In genomic region chr19:53883741-53884140, GRCh38 we compare ENCODE assay signal across 23 cellular contexts. TPM values are rescaled to one million over a fixed set of nuclear protein-coding genes. Genes with fewer than 3 reads are reported as not detected.
A peak's percentile ranks its signal among the peaks of the same experiment; 100 is the strongest.
DNase-seq lines count a peak whose midpoint lies in the region; ATAC-seq and TF ChIP-seq lines count a peak whose summit lies in the region.
"Had no signal": no experiment of that assay in that cellular context is flagged by ENCODE, and none has a peak within 500 bp of the region (broad histone marks: within the 10 kb centered on the region; RNA-seq: fewer than 3 reads in every experiment).

No MANE protein-coding gene starts in this region.

- no peak for ATAC-seq in activated T-cell treated with anti-CD3 and anti-CD28 coated beads, Interleukin-2, amount 50 U/mL, for 4 hours
- no peak for ATAC-seq in activated B cell treated with CpG ODN at 0.5 μM for 24 hours (ENCODE audit: low read depth)
- ATAC-seq in GM18505 (IDR thresholded peaks at IDR 0.05; ENCODE audit: unreplicated experiment): no peak
- ATAC-seq: A549 had no signal

- H3K36me3 ChIP-seq in iPS-18a (ENCODE audit: control insufficient read depth, low read depth, low read length) (no peaks in the 10 kb centered on the region), parathyroid adenoma (ENCODE audit: control insufficient read depth, insufficient read depth, low read length) (no peaks in the 10 kb centered on the region)
- H3K36me3 ChIP-seq: brain microvascular endothelial cell, esophagus squamous epithelium, ovary, uterus had no signal

- H3K27ac ChIP-seq in iPS-18a (ENCODE audit: low read length): no peak overlapping the region
- H3K27ac ChIP-seq in parathyroid adenoma: no peak overlapping the region
- H3K27ac ChIP-seq: brain microvascular endothelial cell, esophagus squamous epithelium, ovary, uterus had no signal

- TF ChIP-seq POLR2A in GM18505 (IDR thresholded peaks at IDR 0.05; ENCODE audit: borderline replicate concordance, extremely low read depth, insufficient read depth, insufficient read length): no peak

- H3K9ac ChIP-seq in iPS-18a (ENCODE audit: low read length) (no peak overlapping the region), parathyroid adenoma (no peak overlapping the region)

- no peak overlapping the region for H3K4me2 ChIP-seq in parathyroid adenoma (ENCODE audit: low read length)

- peaks cover 15% of the 10 kb centered on the region for H3K4me1 Mint-ChIP-seq in activated T-cell treated with anti-CD3 and anti-CD28 coated beads, Interleukin-2, amount 50 U/mL, for 4 hours (ENCODE audit: low read depth)
- peaks cover 15% of the 10 kb centered on the region for H3K4me1 Mint-ChIP-seq in activated B cell treated with CpG ODN at 0.5 μM for 24 hours

- H3K27me3 ChIP-seq in iPS-18a (ENCODE audit: control insufficient read depth, insufficient read depth, low read length) (peaks cover 42% of the 10 kb centered on the region), parathyroid adenoma (ENCODE audit: control insufficient read depth, insufficient read depth, low read length) (no peaks in the 10 kb centered on the region)
- H3K27me3 ChIP-seq: ovary had no signal

- H3K9me3 ChIP-seq in iPS-18a (ENCODE audit: control insufficient read depth, low read depth, low read length): no peaks in the 10 kb centered on the region
- no peaks in the 10 kb centered on the region for H3K9me3 ChIP-seq in parathyroid adenoma (ENCODE audit: control insufficient read depth, low read length)
- H3K9me3 ChIP-seq: A549, esophagus squamous epithelium, ovary, uterus had no signal

- TF ChIP-seq CTCF in activated B cell treated with CpG ODN at 0.5 μM for 24 hours (IDR thresholded peaks at IDR 0.05): no peak
- no peak for TF ChIP-seq CTCF in parathyroid adenoma (IDR thresholded peaks at IDR 0.05)

- no peaks in the 10 kb centered on the region for H3K9me3 Mint-ChIP-seq in activated T-cell treated with anti-CD3 and anti-CD28 coated beads, Interleukin-2, amount 50 U/mL, for 4 hours
- H3K9me3 Mint-ChIP-seq in activated B cell treated with CpG ODN at 0.5 μM for 24 hours: no peaks in the 10 kb centered on the region

- H3K4me3 Mint-ChIP-seq in activated T-cell treated with anti-CD3 and anti-CD28 coated beads, Interleukin-2, amount 50 U/mL, for 4 hours: peak overlapping the region; percentile 2
- H3K4me3 Mint-ChIP-seq in activated B cell treated with CpG ODN at 0.5 μM for 24 hours: peak overlapping the region; percentile 17

- CTCF ChIA-PET in activated B cell treated with CpG ODN at 0.5 μM for 24 hours (lab: Charles Lee): no interaction called here

- peak overlapping the region; percentile 5 for H2AFZ ChIP-seq in parathyroid adenoma

- no peak overlapping the region for H3K27ac Mint-ChIP-seq in activated B cell treated with CpG ODN at 0.5 μM for 24 hours

- H3K36me3 Mint-ChIP-seq in activated T-cell treated with anti-CD3 and anti-CD28 coated beads, Interleukin-2, amount 50 U/mL, for 4 hours (ENCODE audit: insufficient read depth): no peaks in the 10 kb centered on the region
- no peaks in the 10 kb centered on the region for H3K36me3 Mint-ChIP-seq in activated B cell treated with CpG ODN at 0.5 μM for 24 hours (ENCODE audit: low read depth)

- no peak for DNase-seq in activated T-cell treated with anti-CD3 and anti-CD28 coated beads, Interleukin-2, amount 50 U/mL, for 4 hours
- DNase-seq in activated T-cell treated with anti-CD3 and anti-CD28 coated beads, Interleukin-2, amount 50 U/mL, for 48 hours: no peak
- DNase-seq in activated B cell treated with CpG ODN at 0.5 μM for 24 hours: no peak
- DNase-seq in mucosa of gallbladder (ENCODE audit: low spot score): no peak
- no peak for DNase-seq in HT-29 (ENCODE audit: low spot score)
- DNase-seq: activated CD4-positive, alpha-beta T cell treated with anti-CD3 and anti-CD28 coated beads for 1 hour; brain microvascular endothelial cell; esophagus squamous epithelium; IMR-90; mesenchymal stem cell; NCI-H1930; NCI-H510A treated with DMSO at 0.1 percent for 48 hours; ovary; SIG-M5; stimulated activated CD4-positive, alpha-beta T cell treated with anti-CD3 and anti-CD28 coated beads, Interleukin-1b, Interleukin-23, amount 100 ng/mL, for 48 hours; T-helper 9 cell; uterus had no signal

- H3K4me3 ChIP-seq in iPS-18a (ENCODE audit: low read length): peak overlapping the region; percentile 67
- no peak overlapping the region for H3K4me3 ChIP-seq in parathyroid adenoma (ENCODE audit: low read depth, low read length)
- H3K4me3 ChIP-seq: A549, esophagus squamous epithelium, ovary, uterus had no signal

- H3K79me2 ChIP-seq in parathyroid adenoma: no peaks in the 10 kb centered on the region

- intact Hi-C loops in activated B cell treated with CpG ODN at 0.5 μM for 24 hours (cut with micrococcal nuclease): no loop called here

- peaks cover 23% of the 10 kb centered on the region for H3K4me1 ChIP-seq in iPS-18a (ENCODE audit: control insufficient read depth, low read depth, low read length)
- H3K4me1 ChIP-seq in parathyroid adenoma: peaks cover 11% of the 10 kb centered on the region

- peaks cover 33% of the 10 kb centered on the region for H3K27me3 Mint-ChIP-seq in activated T-cell treated with anti-CD3 and anti-CD28 coated beads, Interleukin-2, amount 50 U/mL, for 4 hours (ENCODE audit: low read depth)
- H3K27me3 Mint-ChIP-seq in activated B cell treated with CpG ODN at 0.5 μM for 24 hours: peaks cover 21% of the 10 kb centered on the region

- POLR2A ChIA-PET in activated B cell treated with CpG ODN at 0.5 μM for 24 hours (lab: Charles Lee): interaction anchor here (1.4 kb wide), 1 partner anchor 13 kb away, joined by 5 read pairs; no protein-coding TSS in a partner anchor

RNA-seq across cellular contexts. Expression of gene PRKCG, which starts 1.7 kb away (rescaled TPM):
- total RNA-seq in activated T-cell treated with anti-CD3 and anti-CD28 coated beads, Interleukin-2, amount 50 U/mL, for 4 hours: not detected
- total RNA-seq in activated B cell treated with CpG ODN at 0.5 μM for 24 hours (not detected in 2 replicates), mucosa of gallbladder (0.09 TPM)
- 0.03 and 0.05 TPM in 2 replicates for total RNA-seq in HT-29 (2014; rRNA removed; shearing (Covaris generic))
- total RNA-seq: Daoy, dermis microvascular lymphatic vessel endothelial cell, esophagus squamous epithelium, IMR-90 had no signal

RNA-seq across cellular contexts. Expression of gene MYADM, which starts 16.1 kb away (rescaled TPM):
- total RNA-seq in activated T-cell treated with anti-CD3 and anti-CD28 coated beads, Interleukin-2, amount 50 U/mL, for 4 hours: 10 to 100 TPM; 11.3 to 12.0 (median 11.6) TPM
- total RNA-seq in activated B cell treated with CpG ODN at 0.5 μM for 24 hours: 10.9 and 12.9 TPM in 2 replicates
- total RNA-seq in mucosa of gallbladder: 125 TPM
- total RNA-seq in HT-29 (2014; rRNA removed; shearing (Covaris generic)): 103 and 139 TPM in 2 replicates

RNA-seq across cellular contexts. Expression of gene CACNG7, which starts 25.3 kb away (rescaled TPM):
- total RNA-seq in activated T-cell treated with anti-CD3 and anti-CD28 coated beads, Interleukin-2, amount 50 U/mL, for 4 hours: not detected
- not detected in 2 replicates for total RNA-seq in activated B cell treated with CpG ODN at 0.5 μM for 24 hours
- not detected for total RNA-seq in mucosa of gallbladder
- not detected in 2 replicates for total RNA-seq in HT-29 (2014; rRNA removed; shearing (Covaris generic))
- total RNA-seq: dermis microvascular lymphatic vessel endothelial cell, esophagus squamous epithelium, ovary had no signal

RNA-seq across cellular contexts. Expression of gene NLRP12, which starts 59.6 kb away (rescaled TPM):
- not detected for total RNA-seq in activated T-cell treated with anti-CD3 and anti-CD28 coated beads, Interleukin-2, amount 50 U/mL, for 4 hours
- total RNA-seq in activated B cell treated with CpG ODN at 0.5 μM for 24 hours (not detected in 2 replicates), mucosa of gallbladder (0.20 TPM)
- not detected in 2 replicates for total RNA-seq in HT-29 (2014; rRNA removed; shearing (Covaris generic))
- total RNA-seq: Daoy, IMR-90 had no signal
